Comparison of ENCODE assay signal across 9 cellular contexts in the genomic region with DNA sequence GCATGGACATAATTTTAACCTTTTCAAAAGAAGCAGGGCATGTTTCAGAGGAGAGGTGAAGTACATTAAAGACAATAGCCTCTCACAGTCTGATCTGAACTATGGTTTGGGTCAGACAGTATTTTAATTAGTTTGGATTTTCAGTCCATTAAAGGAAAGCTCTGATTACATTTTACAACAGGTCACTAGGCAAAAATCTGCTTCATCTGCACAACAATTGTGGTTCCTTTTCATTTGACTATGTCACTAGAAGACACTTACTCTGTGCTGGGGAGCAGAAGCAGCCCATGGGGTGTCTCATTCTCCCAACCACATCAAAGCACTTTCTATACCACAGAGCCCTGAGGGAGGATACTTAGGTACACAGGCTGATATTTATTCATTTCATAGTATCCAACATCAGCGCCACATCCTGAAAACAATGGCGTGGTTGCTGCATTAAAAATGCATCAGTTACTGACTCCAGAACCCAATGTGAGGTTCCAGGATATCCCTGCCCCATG. TPM values are rescaled to one million over a fixed set of nuclear protein-coding genes. Genes with fewer than 3 reads are reported as not detected.
A peak's percentile ranks its signal among the peaks of the same experiment; 100 is the strongest.
DNase-seq lines count a peak whose midpoint lies in the region; ATAC-seq and TF ChIP-seq lines count a peak whose summit lies in the region.
"Had no signal": no experiment of that assay in that cellular context is flagged by ENCODE, and none has a peak within 500 bp of the region (broad histone marks: within the 10 kb centered on the region; RNA-seq: fewer than 3 reads in every experiment).

No MANE protein-coding gene starts in this region.

- H3K9me3 ChIP-seq in transverse colon, result no peaks in the 10 kb centered on the region

- H3K27me3 ChIP-seq in transverse colon, result no peaks in the 10 kb centered on the region

- H3K4me3 ChIP-seq in transverse colon, result no peak overlapping the region

- H3K36me3 Mint-ChIP-seq in activated CD4-positive, alpha-beta memory T cell treated with anti-CD3 and anti-CD28 coated beads, Interleukin-2, amount 10 ng/mL, durations not matched to agents 7 days and 5 days (ENCODE audit: low read depth), result peaks cover 3% of the 10 kb centered on the region
- H3K36me3 Mint-ChIP-seq in stimulated activated effector memory CD8-positive, alpha-beta T cell treated with anti-CD3 and anti-CD28 coated beads, Interleukin-12 subunit alpha, Interleukin-12 subunit beta, amount 100 ng/mL, for 72 hours, result no peaks in the 10 kb centered on the region
- H3K36me3 Mint-ChIP-seq: IgD-negative memory B cell had no signal

- no peaks in the 10 kb centered on the region for H3K4me1 ChIP-seq in transverse colon

- no peaks in the 10 kb centered on the region for H3K36me3 ChIP-seq in transverse colon

- H3K9me3 Mint-ChIP-seq in activated CD4-positive, alpha-beta memory T cell treated with anti-CD3 and anti-CD28 coated beads, Interleukin-2, amount 10 ng/mL, durations not matched to agents 7 days and 5 days, result no peaks in the 10 kb centered on the region
- no peaks in the 10 kb centered on the region for H3K9me3 Mint-ChIP-seq in stimulated activated effector memory CD8-positive, alpha-beta T cell treated with anti-CD3 and anti-CD28 coated beads, Interleukin-12 subunit alpha, Interleukin-12 subunit beta, amount 100 ng/mL, for 72 hours

- DNase-seq in activated gamma-delta T cell treated with Interleukin-2 at 50 U/mL for 16 hours (peak; percentile 29), activated gamma-delta T cell (lab: John Stamatoyannopoulos, UW) (no peak), HUDEP-2 (lab: John Stamatoyannopoulos, UW; ENCODE audit: unreplicated experiment in 76 of 76) (no peak), transverse colon (no peak), NAMALWA (ENCODE audit: low spot score) (no peak)
- DNase-seq in activated CD4-positive, alpha-beta memory T cell treated with anti-CD3 and anti-CD28 coated beads, Interleukin-2, amount 10 ng/mL, durations not matched to agents 7 days and 5 days, result peak; percentile 49
- DNase-seq in stimulated activated effector memory CD8-positive, alpha-beta T cell treated with anti-CD3 and anti-CD28 coated beads, Interleukin-12 subunit alpha, Interleukin-12 subunit beta, amount 100 ng/mL, for 72 hours (ENCODE audit: low spot score in 2 of 2), result no peak

- H3K27ac ChIP-seq in transverse colon, result no peak overlapping the region

- in situ Hi-C loops in transverse colon (cut with MboI; ENCODE audit: low pct_ligation_motif_present in 1 of 4, low pct_unique_long_range_greater_than_20kb in 1 of 4, low sequenced_read_pairs in 3 of 4), result no loop called here

- H3K4me3 Mint-ChIP-seq in activated CD4-positive, alpha-beta memory T cell treated with anti-CD3 and anti-CD28 coated beads, Interleukin-2, amount 10 ng/mL, durations not matched to agents 7 days and 5 days, result no peak overlapping the region
- H3K4me3 Mint-ChIP-seq in stimulated activated effector memory CD8-positive, alpha-beta T cell treated with anti-CD3 and anti-CD28 coated beads, Interleukin-12 subunit alpha, Interleukin-12 subunit beta, amount 100 ng/mL, for 72 hours, result no peak overlapping the region

- H3K27me3 Mint-ChIP-seq in activated CD4-positive, alpha-beta memory T cell treated with anti-CD3 and anti-CD28 coated beads, Interleukin-2, amount 10 ng/mL, durations not matched to agents 7 days and 5 days, result peaks cover 17% of the 10 kb centered on the region

- no peak for TF ChIP-seq EP300 in transverse colon (IDR thresholded peaks at IDR 0.05; ENCODE audit: low read depth)

- ATAC-seq in HG03469 (IDR thresholded peaks at IDR 0.05; ENCODE audit: unreplicated experiment), result peak; percentile 87
- ATAC-seq in stimulated activated effector memory CD8-positive, alpha-beta T cell treated with anti-CD3 and anti-CD28 coated beads, Interleukin-12 subunit alpha, Interleukin-12 subunit beta, amount 100 ng/mL, for 72 hours, result peak; percentile 73

- intact Hi-C loops in transverse colon (cut with DNase I; ENCODE audit: low total_unique reads), result no loop called here

- TF ChIP-seq CTCF in transverse colon (IDR thresholded peaks at IDR 0.05), result no peak

- CTCF ChIA-PET in activated CD4-positive, alpha-beta memory T cell treated with anti-CD3 and anti-CD28 coated beads, Interleukin-2, amount 10 ng/mL, durations not matched to agents 7 days and 5 days (lab: Charles Lee), result interaction anchor here (1.0 kb wide), 1 partner anchor 13 kb away, joined by 3 read pairs; no protein-coding TSS in a partner anchor

- peaks cover 12% of the 10 kb centered on the region for H3K4me1 Mint-ChIP-seq in activated CD4-positive, alpha-beta memory T cell treated with anti-CD3 and anti-CD28 coated beads, Interleukin-2, amount 10 ng/mL, durations not matched to agents 7 days and 5 days
- peaks cover 17% of the 10 kb centered on the region for H3K4me1 Mint-ChIP-seq in stimulated activated effector memory CD8-positive, alpha-beta T cell treated with anti-CD3 and anti-CD28 coated beads, Interleukin-12 subunit alpha, Interleukin-12 subunit beta, amount 100 ng/mL, for 72 hours

- TF ChIP-seq POLR2A in transverse colon (IDR thresholded peaks at IDR 0.05), result no peak

- H3K27ac Mint-ChIP-seq in activated CD4-positive, alpha-beta memory T cell treated with anti-CD3 and anti-CD28 coated beads, Interleukin-2, amount 10 ng/mL, durations not matched to agents 7 days and 5 days, result no peak overlapping the region
- no peak overlapping the region for H3K27ac Mint-ChIP-seq in stimulated activated effector memory CD8-positive, alpha-beta T cell treated with anti-CD3 and anti-CD28 coated beads, Interleukin-12 subunit alpha, Interleukin-12 subunit beta, amount 100 ng/mL, for 72 hours
- H3K27ac Mint-ChIP-seq: IgD-negative memory B cell had no signal

- POLR2A ChIA-PET in activated CD4-positive, alpha-beta memory T cell treated with anti-CD3 and anti-CD28 coated beads, Interleukin-2, amount 10 ng/mL, durations not matched to agents 7 days and 5 days (lab: Charles Lee), result interaction anchor here (0.5 kb wide), 1 partner anchor 10 kb away, joined by 3 read pairs; no protein-coding TSS in a partner anchor

- WGBS in transverse colon (ENCODE audit: low coverage in 1 of 2), 2 donors, result 76% methylated on average over 2 of the region's 2 CpGs

RNA-seq across cellular contexts. Expression of a gene that starts 36.6 kb away (rescaled TPM):
- total RNA-seq in activated CD4-positive, alpha-beta memory T cell treated with anti-CD3 and anti-CD28 coated beads, Interleukin-2, amount 10 ng/mL, durations not matched to agents 7 days and 5 days, result 10 to 100 TPM; 64.0 to 64.8 TPM
- total RNA-seq in transverse colon, result 10 to 100 TPM; 26.6 to 60.8 (median 38.0) TPM

Comparison
In these comparisons a context has a peak if more than half of its experiments do, and no peak if none do; other contexts are left out.
1. DNase-seq: peak in activated gamma-delta T cell treated with Interleukin-2 at 50 U/mL for 16 hours (single experiment) and activated CD4-positive, alpha-beta memory T cell treated with anti-CD3 and anti-CD28 coated beads, Interleukin-2, amount 10 ng/mL, durations not matched to agents 7 days and 5 days (single experiment); none in activated gamma-delta T cell (single experiment), stimulated activated effector memory CD8-positive, alpha-beta T cell treated with anti-CD3 and anti-CD28 coated beads, Interleukin-12 subunit alpha, Interleukin-12 subunit beta, amount 100 ng/mL, for 72 hours (0 of 2), HUDEP-2 (0 of 76), transverse colon (single experiment) and NAMALWA (single experiment).